Comparison of ENCODE assay signal across 1 cellular context in genomic region chr16:22335668-22336246, GRCh38.
A peak's percentile ranks its signal among the peaks of the same experiment; 100 is the strongest.
TF ChIP-seq lines count a peak whose summit lies in the region.

No MANE protein-coding gene starts in this region.

TF ChIP-seq in K562, 482 proteins besides CTCF, POLR2A, EP300 and RAD21:
- peak; percentile 32; the same call in 1 of the 2 replicates for TF ChIP-seq POLR2AphosphoS5 (IDR thresholded peaks at IDR 0.05; ENCODE audit: control insufficient read depth, insufficient read depth, low read depth, low read length)
- no peak for TF ChIP-seq STAT6 (CRISPR knock-in tag; IDR thresholded peaks at IDR 0.05)
- no peak for TF ChIP-seq ZNF121 (CRISPR knock-in tag; conservative IDR thresholded peaks at IDR 0.05)
- TF ChIP-seq MCM5 (IDR thresholded peaks at IDR 0.05; ENCODE audit: low read depth): no peak
- TF ChIP-seq, protein P1, sequence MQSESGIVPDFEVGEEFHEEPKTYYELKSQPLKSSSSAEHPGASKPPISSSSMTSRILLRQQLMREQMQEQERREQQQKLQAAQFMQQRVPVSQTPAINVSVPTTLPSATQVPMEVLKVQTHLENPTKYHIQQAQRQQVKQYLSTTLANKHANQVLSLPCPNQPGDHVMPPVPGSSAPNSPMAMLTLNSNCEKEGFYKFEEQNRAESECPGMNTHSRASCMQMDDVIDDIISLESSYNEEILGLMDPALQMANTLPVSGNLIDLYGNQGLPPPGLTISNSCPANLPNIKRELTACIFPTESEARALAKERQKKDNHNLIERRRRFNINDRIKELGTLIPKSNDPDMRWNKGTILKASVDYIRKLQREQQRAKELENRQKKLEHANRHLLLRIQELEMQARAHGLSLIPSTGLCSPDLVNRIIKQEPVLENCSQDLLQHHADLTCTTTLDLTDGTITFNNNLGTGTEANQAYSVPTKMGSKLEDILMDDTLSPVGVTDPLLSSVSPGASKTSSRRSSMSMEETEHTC (IDR thresholded peaks at IDR 0.05): no peak
- TF ChIP-seq SUPT5H (IDR thresholded peaks at IDR 0.05): peak; percentile 52; the same call in 1 of the 2 replicates
- TF ChIP-seq, protein P2, sequence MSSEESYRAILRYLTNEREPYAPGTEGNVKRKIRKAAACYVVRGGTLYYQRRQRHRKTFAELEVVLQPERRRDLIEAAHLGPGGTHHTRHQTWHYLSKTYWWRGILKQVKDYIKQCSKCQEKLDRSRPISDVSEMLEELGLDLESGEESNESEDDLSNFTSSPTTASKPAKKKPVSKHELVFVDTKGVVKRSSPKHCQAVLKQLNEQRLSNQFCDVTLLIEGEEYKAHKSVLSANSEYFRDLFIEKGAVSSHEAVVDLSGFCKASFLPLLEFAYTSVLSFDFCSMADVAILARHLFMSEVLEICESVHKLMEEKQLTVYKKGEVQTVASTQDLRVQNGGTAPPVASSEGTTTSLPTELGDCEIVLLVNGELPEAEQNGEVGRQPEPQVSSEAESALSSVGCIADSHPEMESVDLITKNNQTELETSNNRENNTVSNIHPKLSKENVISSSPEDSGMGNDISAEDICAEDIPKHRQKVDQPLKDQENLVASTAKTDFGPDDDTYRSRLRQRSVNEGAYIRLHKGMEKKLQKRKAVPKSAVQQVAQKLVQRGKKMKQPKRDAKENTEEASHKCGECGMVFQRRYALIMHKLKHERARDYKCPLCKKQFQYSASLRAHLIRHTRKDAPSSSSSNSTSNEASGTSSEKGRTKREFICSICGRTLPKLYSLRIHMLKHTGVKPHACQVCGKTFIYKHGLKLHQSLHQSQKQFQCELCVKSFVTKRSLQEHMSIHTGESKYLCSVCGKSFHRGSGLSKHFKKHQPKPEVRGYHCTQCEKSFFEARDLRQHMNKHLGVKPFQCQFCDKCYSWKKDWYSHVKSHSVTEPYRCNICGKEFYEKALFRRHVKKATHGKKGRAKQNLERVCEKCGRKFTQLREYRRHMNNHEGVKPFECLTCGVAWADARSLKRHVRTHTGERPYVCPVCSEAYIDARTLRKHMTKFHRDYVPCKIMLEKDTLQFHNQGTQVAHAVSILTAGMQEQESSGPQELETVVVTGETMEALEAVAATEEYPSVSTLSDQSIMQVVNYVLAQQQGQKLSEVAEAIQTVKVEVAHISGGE (CRISPR knock-in tag; IDR thresholded peaks at IDR 0.05): no peak
- TF ChIP-seq TCF7 (IDR thresholded peaks at IDR 0.05; ENCODE audit: borderline replicate concordance): no peak
- no peak for TF ChIP-seq NR4A1 (CRISPR knock-in tag; IDR thresholded peaks at IDR 0.05)
- no peak for TF ChIP-seq NR4A1 (tag; IDR thresholded peaks at IDR 0.05)
- TF ChIP-seq GABPA (tag; conservative IDR thresholded peaks at IDR 0.05; ENCODE audit: low read depth): no peak
- TF ChIP-seq PTTG1 (tag; IDR thresholded peaks at IDR 0.05; ENCODE audit: low read depth): no peak
- TF ChIP-seq, protein P3, sequence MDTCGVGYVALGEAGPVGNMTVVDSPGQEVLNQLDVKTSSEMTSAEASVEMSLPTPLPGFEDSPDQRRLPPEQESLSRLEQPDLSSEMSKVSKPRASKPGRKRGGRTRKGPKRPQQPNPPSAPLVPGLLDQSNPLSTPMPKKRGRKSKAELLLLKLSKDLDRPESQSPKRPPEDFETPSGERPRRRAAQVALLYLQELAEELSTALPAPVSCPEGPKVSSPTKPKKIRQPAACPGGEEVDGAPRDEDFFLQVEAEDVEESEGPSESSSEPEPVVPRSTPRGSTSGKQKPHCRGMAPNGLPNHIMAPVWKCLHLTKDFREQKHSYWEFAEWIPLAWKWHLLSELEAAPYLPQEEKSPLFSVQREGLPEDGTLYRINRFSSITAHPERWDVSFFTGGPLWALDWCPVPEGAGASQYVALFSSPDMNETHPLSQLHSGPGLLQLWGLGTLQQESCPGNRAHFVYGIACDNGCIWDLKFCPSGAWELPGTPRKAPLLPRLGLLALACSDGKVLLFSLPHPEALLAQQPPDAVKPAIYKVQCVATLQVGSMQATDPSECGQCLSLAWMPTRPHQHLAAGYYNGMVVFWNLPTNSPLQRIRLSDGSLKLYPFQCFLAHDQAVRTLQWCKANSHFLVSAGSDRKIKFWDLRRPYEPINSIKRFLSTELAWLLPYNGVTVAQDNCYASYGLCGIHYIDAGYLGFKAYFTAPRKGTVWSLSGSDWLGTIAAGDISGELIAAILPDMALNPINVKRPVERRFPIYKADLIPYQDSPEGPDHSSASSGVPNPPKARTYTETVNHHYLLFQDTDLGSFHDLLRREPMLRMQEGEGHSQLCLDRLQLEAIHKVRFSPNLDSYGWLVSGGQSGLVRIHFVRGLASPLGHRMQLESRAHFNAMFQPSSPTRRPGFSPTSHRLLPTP (IDR thresholded peaks at IDR 0.05; ENCODE audit: borderline replicate concordance, extremely low read depth, insufficient read length): no peak
- TF ChIP-seq POLR3G (IDR thresholded peaks at IDR 0.05; ENCODE audit: extremely low read depth, insufficient read length, insufficient replicate concordance): no peak
- TF ChIP-seq TFAM (CRISPR knock-in tag; conservative IDR thresholded peaks at IDR 0.05): no peak
- no peak for TF ChIP-seq DMBX1 (CRISPR knock-in tag; IDR thresholded peaks at IDR 0.05; ENCODE audit: borderline replicate concordance)
- TF ChIP-seq MTA3 (IDR thresholded peaks at IDR 0.05; ENCODE audit: borderline replicate concordance): no peak
- peak; percentile 61 for TF ChIP-seq POLR2G (IDR thresholded peaks at IDR 0.05; ENCODE audit: low read depth, low read length)
- TF ChIP-seq SMARCC2 (IDR thresholded peaks at IDR 0.05; ENCODE audit: low read depth): no peak
- TF ChIP-seq, protein P4, sequence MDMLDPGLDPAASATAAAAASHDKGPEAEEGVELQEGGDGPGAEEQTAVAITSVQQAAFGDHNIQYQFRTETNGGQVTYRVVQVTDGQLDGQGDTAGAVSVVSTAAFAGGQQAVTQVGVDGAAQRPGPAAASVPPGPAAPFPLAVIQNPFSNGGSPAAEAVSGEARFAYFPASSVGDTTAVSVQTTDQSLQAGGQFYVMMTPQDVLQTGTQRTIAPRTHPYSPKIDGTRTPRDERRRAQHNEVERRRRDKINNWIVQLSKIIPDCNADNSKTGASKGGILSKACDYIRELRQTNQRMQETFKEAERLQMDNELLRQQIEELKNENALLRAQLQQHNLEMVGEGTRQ (CRISPR knock-in tag; IDR thresholded peaks at IDR 0.05): no peak
